ENCODE assay signal across 1 cellular context in the genomic region with DNA sequence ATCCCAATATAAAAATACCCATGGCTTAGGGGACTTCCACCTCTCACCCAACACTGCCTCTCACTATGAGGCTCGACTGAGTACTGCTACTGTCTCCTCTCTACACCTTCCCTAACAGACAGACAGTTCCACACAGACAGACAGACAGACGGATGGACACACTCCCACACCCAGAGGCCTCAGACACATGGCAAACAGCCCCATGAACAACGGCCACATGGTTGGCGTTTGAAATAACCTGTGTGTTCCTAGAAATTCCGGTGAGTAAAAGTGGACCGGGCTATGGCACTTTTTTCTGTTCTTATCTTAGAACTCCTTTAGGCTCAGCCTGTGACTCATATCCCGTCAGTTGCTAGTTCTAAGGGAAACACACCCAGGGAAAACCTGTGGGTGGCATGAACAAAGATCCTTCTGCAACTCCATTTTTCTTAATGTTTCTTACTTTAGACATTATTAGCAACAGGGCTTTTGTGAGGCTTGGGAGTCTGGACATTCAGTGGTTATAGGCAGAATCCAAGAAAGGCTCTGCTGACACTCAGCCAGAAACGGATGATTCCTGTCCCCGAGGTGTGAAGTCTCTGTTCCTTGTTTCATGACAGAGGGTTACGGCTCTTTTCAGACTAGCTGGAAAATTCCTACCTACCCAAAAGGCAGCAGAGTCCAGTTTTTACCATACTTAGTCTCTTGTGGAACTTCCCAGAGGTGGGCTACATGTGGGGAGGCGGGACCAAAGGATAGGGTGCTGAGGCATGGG.
TF ChIP-seq lines count a peak whose summit lies in the region.

No MANE protein-coding gene starts in this region.

TF ChIP-seq in K562, 482 proteins besides CTCF, POLR2A, EP300 and RAD21 (continued from another document and continues in another):
- TF ChIP-seq, protein P1, sequence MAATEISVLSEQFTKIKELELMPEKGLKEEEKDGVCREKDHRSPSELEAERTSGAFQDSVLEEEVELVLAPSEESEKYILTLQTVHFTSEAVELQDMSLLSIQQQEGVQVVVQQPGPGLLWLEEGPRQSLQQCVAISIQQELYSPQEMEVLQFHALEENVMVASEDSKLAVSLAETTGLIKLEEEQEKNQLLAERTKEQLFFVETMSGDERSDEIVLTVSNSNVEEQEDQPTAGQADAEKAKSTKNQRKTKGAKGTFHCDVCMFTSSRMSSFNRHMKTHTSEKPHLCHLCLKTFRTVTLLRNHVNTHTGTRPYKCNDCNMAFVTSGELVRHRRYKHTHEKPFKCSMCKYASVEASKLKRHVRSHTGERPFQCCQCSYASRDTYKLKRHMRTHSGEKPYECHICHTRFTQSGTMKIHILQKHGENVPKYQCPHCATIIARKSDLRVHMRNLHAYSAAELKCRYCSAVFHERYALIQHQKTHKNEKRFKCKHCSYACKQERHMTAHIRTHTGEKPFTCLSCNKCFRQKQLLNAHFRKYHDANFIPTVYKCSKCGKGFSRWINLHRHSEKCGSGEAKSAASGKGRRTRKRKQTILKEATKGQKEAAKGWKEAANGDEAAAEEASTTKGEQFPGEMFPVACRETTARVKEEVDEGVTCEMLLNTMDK (IDR thresholded peaks at IDR 0.05; ENCODE audit: borderline replicate concordance, insufficient read depth, low read depth, low read length, poor library complexity, severe bottlenecking), result no peak
- TF ChIP-seq ZNF311 (CRISPR knock-in tag; IDR thresholded peaks at IDR 0.05) (peak; percentile 95), ARID3B (CRISPR knock-in tag; IDR thresholded peaks at IDR 0.05; ENCODE audit: borderline replicate concordance) (no peak), RNF2 (IDR thresholded peaks at IDR 0.05) (peak; percentile 94), CBX1 (IDR thresholded peaks at IDR 0.05; ENCODE audit: low read depth) (peak; percentile 32; the same call in 1 of the 2 replicates), CHD7 (IDR thresholded peaks at IDR 0.05; ENCODE audit: low read depth, low read length) (no peak), CTBP1 (IDR thresholded peaks at IDR 0.05; ENCODE audit: borderline replicate concordance) (peak; percentile 51; the same call in 1 of the 2 replicates), SREBF1 (IDR thresholded peaks at IDR 0.05; ENCODE audit: borderline replicate concordance, low read depth, low read length) (no peak), TAL1 (IDR thresholded peaks at IDR 0.05) (peak; percentile 57), CREB1 (IDR thresholded peaks at IDR 0.05) (peak; percentile 55), CREB1 (CRISPR knock-in tag; IDR thresholded peaks at IDR 0.05) (peak; percentile 67; the same call in 1 of the 2 replicates), ZNF3 (CRISPR knock-in tag; IDR thresholded peaks at IDR 0.05) (no peak), SMAD3 (CRISPR knock-in tag; conservative IDR thresholded peaks at IDR 0.05) (no peak), SUPT5H (IDR thresholded peaks at IDR 0.05) (no peak; the same call in 1 of the 2 replicates), CUX1 (CRISPR knock-in tag; IDR thresholded peaks at IDR 0.05) (peak; percentile 85; the same call in 1 of the 2 replicates), POLR3G (IDR thresholded peaks at IDR 0.05; ENCODE audit: extremely low read depth, insufficient read length, insufficient replicate concordance) (no peak), ZNF445 (CRISPR knock-in tag; IDR thresholded peaks at IDR 0.05; ENCODE audit: low read depth) (peak; percentile 53; the same call in 1 of the 2 replicates), ARID4B (CRISPR knock-in tag; IDR thresholded peaks at IDR 0.05) (no peak), MTF1 (CRISPR knock-in tag; IDR thresholded peaks at IDR 0.05; ENCODE audit: borderline replicate concordance) (no peak), CBX3 (IDR thresholded peaks at IDR 0.05; ENCODE audit: borderline replicate concordance in 1 of 2, low read length in 2 of 2) (peak in 1 of 2 experiments; percentile 90; a peak in 1 of 3 replicates), THRAP3 (IDR thresholded peaks at IDR 0.05; ENCODE audit: borderline replicate concordance) (no peak)
